ENCODE assay signal across 8 cellular contexts in the genomic region with DNA sequence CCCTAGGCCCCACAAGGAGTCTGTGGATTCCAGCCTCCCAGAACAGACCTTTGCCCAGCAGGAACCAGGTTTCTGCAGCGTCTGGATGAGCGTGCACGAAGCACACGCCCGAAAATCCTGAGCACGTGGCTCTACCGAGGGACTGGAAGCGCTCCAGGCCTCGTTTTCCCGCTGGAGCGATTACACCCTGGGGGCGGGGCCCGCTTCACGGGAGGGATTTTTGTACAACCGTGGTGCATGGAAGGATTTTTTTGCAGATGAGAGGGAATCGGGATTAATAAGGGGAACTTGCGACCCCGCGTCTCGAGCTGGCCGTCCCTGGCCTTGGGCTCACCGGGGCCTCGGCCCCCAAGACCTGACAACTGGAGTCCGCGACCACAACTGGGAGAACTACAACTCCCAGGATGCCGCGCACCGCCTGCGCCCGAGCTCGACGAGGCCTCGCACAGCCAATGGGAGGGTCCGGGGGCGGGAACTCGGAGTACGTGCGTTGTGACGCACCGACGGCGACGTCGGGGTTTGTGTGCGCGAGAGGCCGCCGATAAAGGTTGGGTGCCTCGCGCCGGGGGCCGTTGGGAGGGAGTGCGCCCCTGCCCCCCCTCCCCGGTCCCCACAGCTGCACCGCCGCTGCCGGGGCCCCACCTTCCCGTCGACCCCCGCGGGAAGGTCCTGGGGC. TPM values are rescaled to one million over a fixed set of nuclear protein-coding genes. Genes with fewer than 3 reads are reported as not detected.
DNase-seq lines count a peak whose midpoint lies in the region; ATAC-seq and TF ChIP-seq lines count a peak whose summit lies in the region.

A gene (plus strand): TSS at position 518 of the 676 bp plus-strand sequence. CDS start 3,294 bp downstream, outside the sequence.

- TF ChIP-seq CTCF in AG09319 (IDR thresholded peaks at IDR 0.05; ENCODE audit: low read depth, low read length) = no peak
- TF ChIP-seq CTCF in kidney epithelial cell (IDR thresholded peaks at IDR 0.05; ENCODE audit: insufficient read depth, low read length, poor library complexity, severe bottlenecking) = no peak

- peak; percentile 91 for DNase-seq in AG09319 (ENCODE audit: extremely low read depth, low read depth)
- peak; percentile 97 to 99 for DNase-seq in NCI-H446 (lab: John Stamatoyannopoulos, UW)
- peak; percentile 97 for DNase-seq in activated CD4-positive, CD25-positive, alpha-beta regulatory T cell treated with anti-CD3 and anti-CD28 coated beads, Interleukin-2, amount 50 U/mL, for 72 hours
- DNase-seq in cerebellar nuclear complex (lab: John Stamatoyannopoulos, UW) = peak; percentile 85 to 94
- DNase-seq in kidney epithelial cell (ENCODE audit: low read depth) = peak; percentile 88
- DNase-seq in stimulated activated CD4-positive, alpha-beta T cell treated with anti-CD3 and anti-CD28 coated beads, Interleukin-15, amount 100 ng/mL, for 24 hours = peak; percentile 99

- H3K4me3 ChIP-seq in kidney epithelial cell (ENCODE audit: low read depth, low read length) = peak within 1 kb of the TSS; percentile 49

- ATAC-seq in GM19035 (IDR thresholded peaks at IDR 0.05; ENCODE audit: unreplicated experiment) (peak; percentile 88), HG03354 (IDR thresholded peaks at IDR 0.05; ENCODE audit: poor library complexity, severe bottlenecking, unreplicated experiment) (peak; percentile 92)

- no peaks in the 10 kb centered on the region for H3K36me3 ChIP-seq in kidney epithelial cell (ENCODE audit: control insufficient read depth, insufficient read depth, low read length)

- no peaks in the 10 kb centered on the region for H3K27me3 ChIP-seq in kidney epithelial cell (ENCODE audit: control insufficient read depth, insufficient read depth, low read length)

RNA-seq across cellular contexts. Expression of the gene that starts here (rescaled TPM):
- total RNA-seq in kidney epithelial cell = 7.3 and 15.8 TPM in 2 replicates

Comparison
In these comparisons a context has a peak if more than half of its experiments do, and no peak if none do; other contexts are left out.
1. Peak in every context shown above with its lines: DNase-seq, ATAC-seq and H3K4me3 ChIP-seq.